In the genomic region with DNA sequence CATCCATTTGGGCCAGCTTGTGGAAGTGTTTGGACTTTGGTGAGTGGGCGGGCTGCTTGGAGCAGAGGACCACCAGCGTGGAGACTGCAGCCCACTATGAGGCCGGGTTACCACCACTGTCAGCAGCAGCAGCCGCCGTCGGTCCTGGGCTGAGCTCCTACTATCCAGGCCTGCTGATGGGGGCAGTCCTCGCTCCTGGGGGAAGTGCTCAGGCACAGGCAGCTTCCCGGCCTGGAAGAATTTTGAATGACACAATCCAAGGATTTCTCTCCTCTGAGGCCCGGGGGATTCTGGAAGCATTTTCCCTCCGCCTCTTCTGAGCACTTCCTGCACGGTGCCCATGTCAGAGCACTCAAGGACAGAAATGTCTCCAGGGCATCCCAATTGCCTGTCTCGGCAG, we compare ENCODE assay signal across 32 cellular contexts.
"Had no signal": no experiment of that assay in that cellular context is flagged by ENCODE, and none has a peak within 500 bp of the region (broad histone marks: within the 10 kb centered on the region; RNA-seq: fewer than 3 reads in every experiment).

No MANE protein-coding gene starts in this region.

- H3K4me3 Mint-ChIP-seq: activated CD4-positive, alpha-beta T cell treated with anti-CD3 and anti-CD28 coated beads, Interleukin-2, amount 10 ng/mL, durations not matched to agents 7 days and 5 days; activated CD8-positive, alpha-beta memory T cell treated with anti-CD3 and anti-CD28 coated beads, Interleukin-2, amount 10 ng/mL, durations not matched to agents 7 days and 5 days; activated CD8-positive, alpha-beta T cell treated with anti-CD3 and anti-CD28 coated beads, Interleukin-2, amount 10 ng/mL, durations not matched to agents 7 days and 5 days; central memory CD8-positive, alpha-beta T cell; immature natural killer cell; nephron; stimulated activated naive B cell treated with anti-CD40 and anti-IgM and Interleukin-4, amounts not matched to agents 10 μg/mL and 1 μg/mL and 100 μg/mL, for 72 hours had no signal

- H3K36me3 ChIP-seq: breast epithelium, lower lobe of right lung, pancreas, prostate gland, stomach, thyroid gland, upper lobe of left lung, vagina had no signal

- H3K4me1 ChIP-seq: breast epithelium, pancreas, prostate gland, thyroid gland had no signal

- H3K27ac ChIP-seq: lower lobe of right lung, pancreas, prostate gland, stomach, thyroid gland, vagina had no signal

- H3K4me3 ChIP-seq: breast epithelium, lower lobe of right lung, mucosa of descending colon, pancreas, prostate gland, skin epidermis, stomach, thyroid gland, upper lobe of left lung, vagina had no signal

- H3K9me3 ChIP-seq: breast epithelium, lower lobe of right lung, mucosa of descending colon, pancreas, prostate gland, stomach, thyroid gland, upper lobe of left lung, vagina had no signal

- DNase-seq: activated CD4-positive, alpha-beta T cell treated with anti-CD3 and anti-CD28 coated beads for 1 hour; activated CD4-positive, alpha-beta T cell treated with anti-CD3 and anti-CD28 coated beads, Interleukin-2, amount 10 ng/mL, durations not matched to agents 7 days and 5 days; activated CD8-positive, alpha-beta memory T cell treated with anti-CD3 and anti-CD28 coated beads, Interleukin-2, amount 10 ng/mL, durations not matched to agents 7 days and 5 days; activated CD8-positive, alpha-beta T cell treated with anti-CD3 and anti-CD28 coated beads, Interleukin-2, amount 10 ng/mL, durations not matched to agents 7 days and 5 days; activated T-cell treated with anti-CD3 and anti-CD28 coated beads, Interleukin-2, amount 50 U/mL, for 48 hours; effector CD8-positive, alpha-beta T cell; erythroblast; head of caudate nucleus; hippocampal formation; immature natural killer cell; kidney glomerular epithelial cell; lower lobe of right lung; mucosa of descending colon; pancreas; retina; stimulated activated CD4-positive, alpha-beta T cell treated with anti-CD3 and anti-CD28 coated beads, Interleukin-4, amount 100 ng/mL, for 24 hours; stimulated activated CD8-positive, alpha-beta memory T cell treated with anti-CD3 and anti-CD28 coated beads, Interleukin-4, amount 100 ng/mL, for 48 hours; stimulated activated naive B cell treated with anti-CD40 and anti-IgM and Interleukin-4, amounts not matched to agents 10 μg/mL and 1 μg/mL and 100 μg/mL, for 72 hours; stomach; T-helper 2 cell; thyroid gland; upper lobe of left lung had no signal

- H3K9me3 Mint-ChIP-seq: activated naive CD4-positive, alpha-beta T cell treated with anti-CD3 and anti-CD28 coated beads, Interleukin-2, amount 50 U/mL, for 72 hours; activated T-helper 2 cell treated with anti-CD3 and anti-CD28 coated beads, Interferon-gamma antibody, Interleukin-2, Interleukin-4, amounts not matched to agents 10 μg/mL and 5 μg/mL and 100 μg/mL, durations not matched to agents 14 hours and 24 hours and 36 hours; central memory CD8-positive, alpha-beta T cell; immature natural killer cell; nephron; stimulated activated naive B cell treated with anti-CD40 and anti-IgM and Interleukin-4, amounts not matched to agents 10 μg/mL and 1 μg/mL and 100 μg/mL, for 72 hours had no signal

- H3K27ac Mint-ChIP-seq: activated CD4-positive, alpha-beta T cell treated with anti-CD3 and anti-CD28 coated beads, Interleukin-2, amount 10 ng/mL, durations not matched to agents 7 days and 5 days; activated CD8-positive, alpha-beta memory T cell treated with anti-CD3 and anti-CD28 coated beads, Interleukin-2, amount 10 ng/mL, durations not matched to agents 7 days and 5 days; activated CD8-positive, alpha-beta T cell treated with anti-CD3 and anti-CD28 coated beads, Interleukin-2, amount 10 ng/mL, durations not matched to agents 7 days and 5 days; activated naive CD4-positive, alpha-beta T cell treated with anti-CD3 and anti-CD28 coated beads, Interleukin-2, amount 50 U/mL, for 72 hours; activated T-helper 2 cell treated with anti-CD3 and anti-CD28 coated beads, Interferon-gamma antibody, Interleukin-2, Interleukin-4, amounts not matched to agents 10 μg/mL and 5 μg/mL and 100 μg/mL, durations not matched to agents 14 hours and 24 hours and 36 hours; immature natural killer cell; nephron; stimulated activated naive B cell treated with anti-CD40 and anti-IgM and Interleukin-4, amounts not matched to agents 10 μg/mL and 1 μg/mL and 100 μg/mL, for 72 hours had no signal

- H3K27me3 ChIP-seq: breast epithelium, pancreas, stomach, thyroid gland, upper lobe of left lung, vagina had no signal

- ATAC-seq: activated CD8-positive, alpha-beta memory T cell treated with anti-CD3 and anti-CD28 coated beads, Interleukin-2, amount 10 ng/mL, durations not matched to agents 7 days and 5 days; activated CD8-positive, alpha-beta T cell treated with anti-CD3 and anti-CD28 coated beads, Interleukin-2, amount 10 ng/mL, durations not matched to agents 7 days and 5 days; activated naive CD4-positive, alpha-beta T cell treated with anti-CD3 and anti-CD28 coated beads, Interleukin-2, amount 50 U/mL, for 72 hours; left lobe of liver; lower lobe of right lung; mucosa of descending colon; pancreas; sciatic nerve; stimulated activated naive B cell treated with anti-CD40 and anti-IgM and Interleukin-4, amounts not matched to agents 10 μg/mL and 1 μg/mL and 100 μg/mL, for 72 hours had no signal

- H3K36me3 Mint-ChIP-seq: activated naive CD4-positive, alpha-beta T cell treated with anti-CD3 and anti-CD28 coated beads, Interleukin-2, amount 50 U/mL, for 72 hours; immature natural killer cell had no signal

- H3K27me3 Mint-ChIP-seq: activated CD8-positive, alpha-beta memory T cell treated with anti-CD3 and anti-CD28 coated beads, Interleukin-2, amount 10 ng/mL, durations not matched to agents 7 days and 5 days; central memory CD8-positive, alpha-beta T cell had no signal
